In genomic region chr18:59229191-59229590, GRCh38 we compare ENCODE assay signal across 27 cellular contexts. TPM values are rescaled to one million over a fixed set of nuclear protein-coding genes. Genes with fewer than 3 reads are reported as not detected.
"Had no signal": no experiment of that assay in that cellular context is flagged by ENCODE, and none has a peak within 500 bp of the region (broad histone marks: within the 10 kb centered on the region; RNA-seq: fewer than 3 reads in every experiment).

No MANE protein-coding gene starts in this region.

- H3K36me3 ChIP-seq: left ventricle myocardium inferior, sigmoid colon, spleen, thoracic aorta had no signal

- H2AFZ ChIP-seq: hepatocyte had no signal

- FAIRE-seq: astrocyte had no signal

- H3K79me2 ChIP-seq: hepatocyte had no signal

- H3K4me3 ChIP-seq: hepatocyte, left ventricle myocardium inferior, sigmoid colon, spleen, thoracic aorta had no signal

- H3K4me1 ChIP-seq: sigmoid colon, spleen had no signal

- DNase-seq: activated CD4-positive, alpha-beta memory T cell treated with anti-CD3 and anti-CD28 coated beads for 36 hours; activated CD4-positive, alpha-beta T cell treated with anti-CD3 and anti-CD28 coated beads for 48 hours; activated naive CD4-positive, alpha-beta T cell treated with Interleukin-2 at 50 U/mL for 16 hours; activated naive CD8-positive, alpha-beta T cell treated with anti-CD3 and anti-CD28 coated beads for 36 hours; activated T-cell treated with anti-CD3 and anti-CD28 coated beads, Interleukin-2, amount 50 U/mL, for 48 hours; central memory CD4-positive, alpha-beta T cell; dermis blood vessel endothelial cell; effector CD8-positive, alpha-beta T cell; erythroblast; foreskin melanocyte; glutamatergic neuron; immature natural killer cell; kidney glomerular epithelial cell; left ventricle myocardium inferior; naive thymus-derived CD8-positive, alpha-beta T cell; sigmoid colon; spleen; stimulated activated CD4-positive, alpha-beta T cell treated with anti-CD3 and anti-CD28 coated beads, Interleukin-4, amount 100 ng/mL, for 24 hours; stimulated activated naive CD4-positive, alpha-beta T cell treated with Interleukin-2 at 50 U/mL for 16 hours had no signal

- H3K27ac ChIP-seq: hepatocyte, left ventricle myocardium inferior, sigmoid colon, spleen, thoracic aorta had no signal

- ATAC-seq: naive thymus-derived CD8-positive, alpha-beta T cell had no signal

- H3K4me2 ChIP-seq: hepatocyte had no signal

- H3K9me3 ChIP-seq: left ventricle myocardium inferior, sigmoid colon, spleen, thoracic aorta had no signal

RNA-seq across cellular contexts. Expression of gene GRP, which starts 9.2 kb away (rescaled TPM):
- total RNA-seq: activated CD4-positive, alpha-beta memory T cell treated with anti-CD3 and anti-CD28 coated beads for 36 hours; activated naive CD8-positive, alpha-beta T cell treated with anti-CD3 and anti-CD28 coated beads for 36 hours; astrocyte; dermis blood vessel endothelial cell; left ventricle myocardium inferior; lung microvascular endothelial cell; mesothelial cell of epicardium; naive thymus-derived CD8-positive, alpha-beta T cell; osteoblast; posterior vena cava; renal cortical epithelial cell; spleen; thoracic aorta had no signal
- polyA plus RNA-seq: immature natural killer cell; naive thymus-derived CD8-positive, alpha-beta T cell; spleen had no signal

RNA-seq across cellular contexts. Expression of gene RAX, which starts 44.1 kb away (rescaled TPM):
- total RNA-seq: activated naive CD8-positive, alpha-beta T cell treated with anti-CD3 and anti-CD28 coated beads for 36 hours; astrocyte; dermis blood vessel endothelial cell; hepatocyte; left ventricle myocardium inferior; lung microvascular endothelial cell; mesothelial cell of epicardium; naive thymus-derived CD8-positive, alpha-beta T cell; osteoblast; posterior vena cava; renal cortical epithelial cell; sigmoid colon; spleen; thoracic aorta had no signal
- polyA plus RNA-seq: hepatocyte; immature natural killer cell; naive thymus-derived CD8-positive, alpha-beta T cell; sigmoid colon had no signal
